Comparison of ENCODE assay signal across 1 cellular context in genomic region chr5:149901511-149901910, GRCh38.
TF ChIP-seq lines count a peak whose summit lies in the region.

No MANE protein-coding gene starts in this region.

TF ChIP-seq in endothelial cell of umbilical vein, 7 proteins besides CTCF, POLR2A, EP300 and RAD21:
- no peak for TF ChIP-seq POLR2AphosphoS5 (IDR thresholded peaks at IDR 0.05; ENCODE audit: insufficient read depth, low read depth, low read length)
- TF ChIP-seq FOS (IDR thresholded peaks at IDR 0.05; ENCODE audit: borderline replicate concordance, insufficient read depth, low read length): peak; percentile 47
- no peak for TF ChIP-seq MAX (IDR thresholded peaks at IDR 0.05; ENCODE audit: insufficient read depth, insufficient read length)
